In genomic region chr2:84931384-84931821, GRCh38 we compare ENCODE assay signal across 12 cellular contexts. TPM values are rescaled to one million over a fixed set of nuclear protein-coding genes. Genes with fewer than 3 reads are reported as not detected.
DNase-seq lines count a peak whose midpoint lies in the region; ATAC-seq lines count a peak whose summit lies in the region.
"Had no signal": no experiment of that assay in that cellular context is flagged by ENCODE, and none has a peak within 500 bp of the region (broad histone marks: within the 10 kb centered on the region; RNA-seq: fewer than 3 reads in every experiment).

No MANE protein-coding gene starts in this region.

- DNase-seq in mesenteric fat pad (ENCODE audit: low spot score) (peak; percentile 0), AG08396 (ENCODE audit: low spot score) (no peak), NCI-H1105 (lab: John Stamatoyannopoulos, UW) (no peak), NCI-H526 treated with DMSO at 0.1 percent for 48 hours (lab: John Stamatoyannopoulos, UW) (no peak), NCI-H1417 (lab: John Stamatoyannopoulos, UW) (no peak)
- DNase-seq: cerebellar nuclear complex, NCI-H524, T-helper 9 cell had no signal

- ATAC-seq in GM18909 (IDR thresholded peaks at IDR 0.05; ENCODE audit: poor library complexity, unreplicated experiment) (peak; percentile 54), GM21576 (IDR thresholded peaks at IDR 0.05; ENCODE audit: unreplicated experiment) (peak; percentile 63), HG03175 (IDR thresholded peaks at IDR 0.05; ENCODE audit: unreplicated experiment) (peak; percentile 50)
- ATAC-seq: sciatic nerve had no signal

RNA-seq across cellular contexts. Expression of gene TMSB10, which starts 25.9 kb away (rescaled TPM):
- 1,485 TPM for total RNA-seq in mesenteric fat pad

RNA-seq across cellular contexts. Expression of gene KCMF1, which starts 39.6 kb away (rescaled TPM):
- total RNA-seq in mesenteric fat pad, result 79.7 TPM

RNA-seq across cellular contexts. Expression of gene TRABD2A, which starts 50.5 kb away (rescaled TPM):
- 6.3 TPM for total RNA-seq in mesenteric fat pad
